ENCODE assay signal across 8 cellular contexts in the genomic region with DNA sequence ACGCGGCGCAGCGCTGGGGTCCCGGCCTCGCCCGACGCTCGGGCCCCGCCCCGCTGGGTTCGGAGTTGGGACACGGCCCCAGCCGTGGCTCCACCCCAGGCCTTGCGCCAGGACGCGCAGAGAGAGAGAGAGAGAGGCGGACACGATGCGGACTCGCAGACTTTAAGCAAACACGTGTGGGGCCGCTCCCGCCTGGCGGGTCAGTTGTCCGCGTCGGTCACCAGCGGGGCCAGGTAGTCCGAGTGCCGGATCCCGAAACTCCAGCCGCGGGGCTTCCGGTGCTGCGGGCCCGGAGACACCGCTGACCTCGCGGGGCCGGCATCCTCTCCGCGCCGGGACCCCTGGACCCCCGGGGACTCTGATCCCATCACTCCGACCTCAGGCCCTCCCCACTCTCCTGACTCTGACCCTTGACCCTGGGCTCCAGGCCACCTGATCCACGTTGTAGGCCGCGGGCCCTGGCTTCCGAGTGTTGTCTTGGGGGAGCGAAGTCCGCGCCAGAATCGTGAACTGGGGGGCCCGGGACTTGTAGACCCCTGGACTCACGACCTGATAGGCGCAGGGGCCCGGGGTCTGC. TPM values are rescaled to one million over a fixed set of nuclear protein-coding genes. Genes with fewer than 3 reads are reported as not detected.
DNase-seq lines count a peak whose midpoint lies in the region; ATAC-seq and TF ChIP-seq lines count a peak whose summit lies in the region.

No MANE protein-coding gene starts in this region.

- peak overlapping the region; percentile 78 for H3K9ac ChIP-seq in SK-N-MC (ENCODE audit: insufficient read length)

- no peak for TF ChIP-seq POLR2A in testis (IDR thresholded peaks at IDR 0.05)

- intact Hi-C loops in dorsolateral prefrontal cortex (cut with DNase I): no loop called here
- intact Hi-C loops in testis (cut with DNase I; ENCODE audit: low total_unique reads): no loop called here

- WGBS in lung, 2 donors: 0 to 1% methylated on average over 48 to 58 of the region's 58 CpGs
- WGBS in testis, 2 donors: 2% methylated on average over 44 of the region's 58 CpGs; no CpG with 5 or more reads in 1 of the 2 donors

- TF ChIP-seq CTCF in GM06990 (IDR thresholded peaks at IDR 0.05; ENCODE audit: insufficient read depth, low read length, poor library complexity, severe bottlenecking) (no peak), dorsolateral prefrontal cortex (IDR thresholded peaks at IDR 0.05 in 54 of 56, conservative IDR thresholded peaks at IDR 0.05 in 2 of 56; ENCODE audit: low read depth in 1 of 56, partially characterized antibody in 56 of 56) (no peak), lung (IDR thresholded peaks at IDR 0.05; ENCODE audit: control extremely low read depth, extremely low read depth) (no peak), testis (IDR thresholded peaks at IDR 0.05) (no peak)

- ATAC-seq in HG02642 (IDR thresholded peaks at IDR 0.05; ENCODE audit: poor library complexity, unreplicated experiment) (peak; percentile 19), lung (ENCODE audit: insufficient read depth, low FRiP score) (peak; percentile 34), HG03045 (IDR thresholded peaks at IDR 0.05; ENCODE audit: unreplicated experiment) (no peak)

- H3K4me1 ChIP-seq in lung (ENCODE audit: control insufficient read depth in 2 of 2, insufficient read depth in 2 of 2, low read length in 2 of 2): peaks cover 0 to 20% of the 10 kb centered on the region in 2 donors
- peaks cover 21% of the 10 kb centered on the region for H3K4me1 ChIP-seq in testis

- H3K9me3 ChIP-seq in SK-N-MC (ENCODE audit: low read depth, low read length): no peaks in the 10 kb centered on the region
- H3K9me3 ChIP-seq in lung (ENCODE audit: control insufficient read depth in 2 of 2, insufficient read depth in 1 of 2, low read length in 1 of 2): no peaks in the 10 kb centered on the region
- H3K9me3 ChIP-seq in testis: no peaks in the 10 kb centered on the region

- no peaks in the 10 kb centered on the region for H3K36me3 ChIP-seq in GM06990 (ENCODE audit: control insufficient read depth, insufficient read depth, low read length)
- H3K36me3 ChIP-seq in SK-N-MC (ENCODE audit: insufficient read depth, low read length): no peaks in the 10 kb centered on the region
- peaks cover 0 to 1% of the 10 kb centered on the region in 2 donors for H3K36me3 ChIP-seq in lung (ENCODE audit: control insufficient read depth in 2 of 2, insufficient read depth in 2 of 2, low read length in 2 of 2)
- H3K36me3 ChIP-seq in testis (ENCODE audit: low read depth, missing control alignments): no peaks in the 10 kb centered on the region

- no peak for DNase-seq in GM06990 (ENCODE audit: extremely low read depth, insufficient read length)
- no peak for DNase-seq in SK-N-MC (ENCODE audit: low read depth, low spot score)
- DNase-seq in dorsolateral prefrontal cortex: no peak
- peak; percentile 90 for DNase-seq in lung (ENCODE audit: low spot score)
- DNase-seq in testis: no peak
- DNase-seq in NCI-H446 (lab: John Stamatoyannopoulos, UW): no peak

- H3K4me3 ChIP-seq in GM06990 (replicated peaks; ENCODE audit: low read depth, low read length) (peak overlapping the region; percentile 90), SK-N-MC (peak overlapping the region; percentile 82), dorsolateral prefrontal cortex (peak overlapping the region in 56 of 59 donors; percentile 1 to 90 (median 41)), lung (peak overlapping the region; percentile 64), testis (peak overlapping the region; percentile 42 to 56)

- H3K27me3 ChIP-seq in GM06990 (replicated peaks; ENCODE audit: control insufficient read depth, insufficient read depth, low read length): no peaks in the 10 kb centered on the region
- H3K27me3 ChIP-seq in dorsolateral prefrontal cortex: peaks cover 0 to 64% (median 51%) of the 10 kb centered on the region in 45 donors
- no peaks in the 10 kb centered on the region for H3K27me3 ChIP-seq in lung (ENCODE audit: control insufficient read depth, insufficient read depth)
- H3K27me3 ChIP-seq in testis: no peaks in the 10 kb centered on the region

- H3K27ac ChIP-seq in SK-N-MC (no peak overlapping the region), dorsolateral prefrontal cortex (peak overlapping the region in 52 of 59 donors; percentile 38 to 88 (median 73)), lung (ENCODE audit: low read depth in 1 of 2, low read length in 1 of 2) (peak overlapping the region; percentile 95 to 99), testis (peak overlapping the region; percentile 49 to 64)

RNA-seq across cellular contexts. Expression of a gene that starts 0.6 kb away (rescaled TPM):
- total RNA-seq in dorsolateral prefrontal cortex: 10 to 100 TPM in 50 of 120 experiments, 1 to 10 TPM in 70; 1.4 to 47.4 (median 7.6) TPM
- total RNA-seq in lung: 100 to 1,000 TPM in 1 of 2 donors, 10 to 100 TPM in 1; 52.7 to 367 TPM
- polyA plus RNA-seq in lung: 100 to 1,000 TPM in 1 of 2 donors, 10 to 100 TPM in 1; 99.2 to 641 TPM
- total RNA-seq in testis: 10 to 100 TPM; 12.5 to 15.4 TPM
- polyA plus RNA-seq in testis (ENCODE audit: insufficient read depth, low read depth, low replicate concordance): 25.9 TPM

RNA-seq across cellular contexts. Expression of a gene that starts 5.0 kb away (rescaled TPM):
- total RNA-seq in dorsolateral prefrontal cortex (10 to 100 TPM in 4 of 120 experiments, 1 to 10 TPM in 45, under 1 TPM in 4, not detected in 67; 0.59 to 11.9 (median 2.8) TPM), lung (1 to 10 TPM in 1 of 2 donors, under 1 TPM in 1; 0.37 to 9.1 TPM), testis (1 to 10 TPM; 4.1 to 4.8 TPM)
- polyA plus RNA-seq in lung (1 to 10 TPM; 3.0 to 9.3 TPM), testis (ENCODE audit: insufficient read depth, low read depth, low replicate concordance) (1.8 TPM)

RNA-seq across cellular contexts. Expression of a gene that starts 15.3 kb away (rescaled TPM):
- under 1 TPM in 40 of 120 experiments, not detected in 80; 0.13 to 0.68 (median 0.21) TPM for total RNA-seq in dorsolateral prefrontal cortex
- 1 to 10 TPM in 1 of 2 donors, under 1 TPM in 1; 0.85 to 1.0 TPM for total RNA-seq in lung
- polyA plus RNA-seq in lung: 1 to 10 TPM in 1 of 2 donors, under 1 TPM in 1; 0.39 to 1.6 TPM
- total RNA-seq in testis: under 1 TPM; 0.24 to 0.93 TPM
- polyA plus RNA-seq in testis (ENCODE audit: insufficient read depth, low read depth, low replicate concordance): 0.51 TPM

RNA-seq across cellular contexts. Expression of a gene that starts 22.3 kb away (rescaled TPM):
- total RNA-seq in dorsolateral prefrontal cortex: 10 to 100 TPM; 47.2 to 83.2 (median 61.5) TPM
- total RNA-seq in lung: 10 to 100 TPM; 30.2 to 56.3 TPM
- polyA plus RNA-seq in lung: 10 to 100 TPM; 27.8 to 64.4 TPM
- 10 to 100 TPM; 88.5 to 89.2 TPM for total RNA-seq in testis
- polyA plus RNA-seq in testis (ENCODE audit: insufficient read depth, low read depth, low replicate concordance): 67.4 TPM

RNA-seq across cellular contexts. Expression of a gene that starts 22.9 kb away (rescaled TPM):
- total RNA-seq in dorsolateral prefrontal cortex (10 to 100 TPM; 32.4 to 63.2 (median 43.6) TPM), lung (10 to 100 TPM; 29.8 to 84.6 TPM), testis (100 to 1,000 TPM in 1 of 2 donors, 10 to 100 TPM in 1; 95.4 to 109 TPM)
- polyA plus RNA-seq in lung (10 to 100 TPM; 47.8 to 53.0 TPM), testis (ENCODE audit: insufficient read depth, low read depth, low replicate concordance) (59.7 TPM)
